In genomic region chr7:103915958-103916357, GRCh38 we compare ENCODE assay signal across 1 cellular context.
TF ChIP-seq lines count a peak whose summit lies in the region.

No MANE protein-coding gene starts in this region.

TF ChIP-seq in K562, 482 proteins besides CTCF, POLR2A, EP300 and RAD21 (continued from another document and continues in another):
- TF ChIP-seq RNF219 (CRISPR knock-in tag; IDR thresholded peaks at IDR 0.05) (no peak), ZBTB11 (CRISPR knock-in tag; IDR thresholded peaks at IDR 0.05) (0 out of 6 replicates have a peak, but pooled peaks of 1 of the 3 experiments have one; percentile 20), ARID4B (CRISPR knock-in tag; IDR thresholded peaks at IDR 0.05) (no peak), ARID3B (CRISPR knock-in tag; IDR thresholded peaks at IDR 0.05; ENCODE audit: borderline replicate concordance) (no peak), ZC3H8 (IDR thresholded peaks at IDR 0.05) (no peak), ATF1 (CRISPR knock-in tag; IDR thresholded peaks at IDR 0.05) (no peak), ATF1 (tag; IDR thresholded peaks at IDR 0.05) (peak; percentile 86), PCBP2 (IDR thresholded peaks at IDR 0.05; ENCODE audit: low read depth, low read length, poor library complexity, severe bottlenecking) (no peak), ZNF140 (CRISPR knock-in tag; IDR thresholded peaks at IDR 0.05) (no peak), SMC3 (conservative IDR thresholded peaks at IDR 0.05; ENCODE audit: insufficient read depth, low read depth, low read length) (no peak), GTF2A2 (tag; IDR thresholded peaks at IDR 0.05) (no peak), PTBP1 (IDR thresholded peaks at IDR 0.05; ENCODE audit: low read depth, low read length) (no peak), SMAD3 (CRISPR knock-in tag; conservative IDR thresholded peaks at IDR 0.05) (no peak), ZBTB34 (CRISPR knock-in tag; IDR thresholded peaks at IDR 0.05) (no peak), SAFB (IDR thresholded peaks at IDR 0.05; ENCODE audit: borderline replicate concordance, low read depth, low read length) (no peak), ZNF311 (CRISPR knock-in tag; IDR thresholded peaks at IDR 0.05) (no peak), SMARCB1 (IDR thresholded peaks at IDR 0.05; ENCODE audit: insufficient read length, low read depth) (no peak), ADNP (tag; IDR thresholded peaks at IDR 0.05) (no peak), SMARCA4 (IDR thresholded peaks at IDR 0.05) (peak; percentile 92), MNT (conservative IDR thresholded peaks at IDR 0.05) (no peak), CXXC5 (CRISPR knock-in tag; IDR thresholded peaks at IDR 0.05) (peak; percentile 36), FOS (IDR thresholded peaks at IDR 0.05; ENCODE audit: extremely low read depth, insufficient read length) (peak; percentile 66), STAT6 (CRISPR knock-in tag; IDR thresholded peaks at IDR 0.05) (no peak), HINFP (tag; conservative IDR thresholded peaks at IDR 0.05; ENCODE audit: low read depth) (no peak), MEF2A (IDR thresholded peaks at IDR 0.05; ENCODE audit: control insufficient read depth, low read depth, low read length) (no peak), SIN3A (IDR thresholded peaks at IDR 0.05; ENCODE audit: borderline replicate concordance in 2 of 2, control insufficient read depth in 1 of 2, low read depth in 2 of 2, low read length in 2 of 2) (no peak), L3MBTL2 (IDR thresholded peaks at IDR 0.05) (peak; percentile 72), TAF15 (IDR thresholded peaks at IDR 0.05; ENCODE audit: low read depth, low read length) (no peak), NCOA1 (IDR thresholded peaks at IDR 0.05; ENCODE audit: low read depth) (peak; percentile 70), CBX8 (IDR thresholded peaks at IDR 0.05; ENCODE audit: borderline replicate concordance, extremely low read depth, low read depth, low read length, poor library complexity, severe bottlenecking) (no peak), ZNF79 (CRISPR knock-in tag; IDR thresholded peaks at IDR 0.05; ENCODE audit: low read depth) (no peak), CREM (IDR thresholded peaks at IDR 0.05; ENCODE audit: low read depth) (peak; percentile 94), SIRT6 (IDR thresholded peaks at IDR 0.05; ENCODE audit: low read depth, low read length) (no peak), CREB3 (tag; conservative IDR thresholded peaks at IDR 0.05; ENCODE audit: low read depth) (no peak), LCOR (CRISPR knock-in tag; IDR thresholded peaks at IDR 0.05) (no peak), C11orf30 (IDR thresholded peaks at IDR 0.05; ENCODE audit: low read depth) (peak; percentile 75), ZBTB17 (CRISPR knock-in tag; IDR thresholded peaks at IDR 0.05) (0 out of 2 replicates have a peak, but pooled peaks have one; percentile 30), ETV1 (tag; conservative IDR thresholded peaks at IDR 0.05; ENCODE audit: low read depth) (no peak), RBFOX2 (IDR thresholded peaks at IDR 0.05; ENCODE audit: low read depth, low read length) (0 out of 2 replicates have a peak, but pooled peaks have one; percentile 8), ARID1B (IDR thresholded peaks at IDR 0.05) (peak; percentile 83)
